ENCODE assay signal across 19 cellular contexts in genomic region chr1:151860504-151861187, GRCh38. TPM values are rescaled to one million over a fixed set of nuclear protein-coding genes. Genes with fewer than 3 reads are reported as not detected.
DNase-seq lines count a peak whose midpoint lies in the region; ATAC-seq and TF ChIP-seq lines count a peak whose summit lies in the region.
"Had no signal": no experiment of that assay in that cellular context is flagged by ENCODE, and none has a peak within 500 bp of the region (broad histone marks: within the 10 kb centered on the region; RNA-seq: fewer than 3 reads in every experiment).

No MANE protein-coding gene starts in this region.

- peak; percentile 93 for ATAC-seq in GM23338
- peak; percentile 89 for ATAC-seq in WTC11
- no peak for ATAC-seq in stimulated activated memory B cell treated with anti-CD40 and anti-IgM and Interleukin-4, amounts not matched to agents 10 μg/mL and 1 μg/mL and 100 μg/mL, for 72 hours

- H3K4me1 Mint-ChIP-seq in GM23338 (peaks cover 23% of the 10 kb centered on the region), WTC11 (peaks cover 21% of the 10 kb centered on the region)
- H3K4me1 Mint-ChIP-seq in stimulated activated memory B cell treated with anti-CD40 and anti-IgM and Interleukin-4, amounts not matched to agents 10 μg/mL and 1 μg/mL and 100 μg/mL, for 72 hours, result peaks cover 17% of the 10 kb centered on the region

- H3K9me3 Mint-ChIP-seq in GM23338, result no peaks in the 10 kb centered on the region; the same call in 2 of the 3 replicates
- H3K9me3 Mint-ChIP-seq in WTC11, result no peaks in the 10 kb centered on the region
- H3K9me3 Mint-ChIP-seq in stimulated activated memory B cell treated with anti-CD40 and anti-IgM and Interleukin-4, amounts not matched to agents 10 μg/mL and 1 μg/mL and 100 μg/mL, for 72 hours, result no peaks in the 10 kb centered on the region
- H3K9me3 Mint-ChIP-seq: CD4-positive, alpha-beta memory T cell; HFFc6 had no signal

- H3K4me3 Mint-ChIP-seq in GM23338, result peak overlapping the region; percentile 16; the same call in 2 of the 3 replicates
- H3K4me3 Mint-ChIP-seq in WTC11, result no peak overlapping the region
- H3K4me3 Mint-ChIP-seq in stimulated activated memory B cell treated with anti-CD40 and anti-IgM and Interleukin-4, amounts not matched to agents 10 μg/mL and 1 μg/mL and 100 μg/mL, for 72 hours, result no peak overlapping the region
- H3K4me3 Mint-ChIP-seq: CD4-positive, alpha-beta memory T cell; HFFc6 had no signal

- H3K36me3 Mint-ChIP-seq in GM23338 (ENCODE audit: low read depth), result no peaks in the 10 kb centered on the region
- H3K36me3 Mint-ChIP-seq in WTC11, result no peaks in the 10 kb centered on the region
- H3K36me3 Mint-ChIP-seq in stimulated activated memory B cell treated with anti-CD40 and anti-IgM and Interleukin-4, amounts not matched to agents 10 μg/mL and 1 μg/mL and 100 μg/mL, for 72 hours, result no peaks in the 10 kb centered on the region
- H3K36me3 Mint-ChIP-seq: CD4-positive, alpha-beta memory T cell had no signal

- H3K36me3 ChIP-seq in GM23338 (ENCODE audit: insufficient read depth), result no peaks in the 10 kb centered on the region; the same call in 1 of the 2 replicates
- H3K36me3 ChIP-seq in iPS-20b (ENCODE audit: insufficient read depth, low read depth, low read length), result no peaks in the 10 kb centered on the region

- H2AFZ ChIP-seq in GM23338, result no peak overlapping the region

- H3K27ac ChIP-seq in GM23338 (ENCODE audit: low read depth), result no peak overlapping the region
- H3K27ac ChIP-seq in iPS-20b (ENCODE audit: low read length), result no peak overlapping the region
- H3K27ac ChIP-seq: KMS-11 had no signal

- no peaks in the 10 kb centered on the region for H3F3A ChIP-seq in GM23338 (replicated peaks; ENCODE audit: low read depth)

- H3K9me3 ChIP-seq in iPS-20b (ENCODE audit: insufficient read depth, low read depth, low read length), result no peaks in the 10 kb centered on the region

- H3K4me3 ChIP-seq in GM23338, result no peak overlapping the region
- peak overlapping the region; percentile 30; the same call in 1 of the 2 replicates for H3K4me3 ChIP-seq in iPS-20b (ENCODE audit: low read length)

- H3K27ac Mint-ChIP-seq in GM23338 (no peak overlapping the region), WTC11 (no peak overlapping the region)
- H3K27ac Mint-ChIP-seq in stimulated activated memory B cell treated with anti-CD40 and anti-IgM and Interleukin-4, amounts not matched to agents 10 μg/mL and 1 μg/mL and 100 μg/mL, for 72 hours, result peak overlapping the region; percentile 71
- H3K27ac Mint-ChIP-seq: HFFc6 had no signal

- no peak overlapping the region for H3K9ac ChIP-seq in iPS-20b (ENCODE audit: low read depth, low read length)
- H3K9ac ChIP-seq: KMS-11 had no signal

- no peak for TF ChIP-seq CTCF in GM23338 (conservative IDR thresholded peaks at IDR 0.05; ENCODE audit: low read depth in 2 of 2)
- no peak for TF ChIP-seq CTCF in WTC11 (IDR thresholded peaks at IDR 0.05)

- CTCF ChIA-PET in WTC11 (lab: Charles Lee), result interaction anchor here (1.0 kb wide), 1 partner anchor 21 kb away, joined by 3 read pairs; the partner anchor contains the start of gene C2CD4D

- H3K4me1 ChIP-seq in GM23338 (ENCODE audit: insufficient read depth) (peaks cover 5% of the 10 kb centered on the region; the same call in 1 of the 2 replicates), iPS-20b (ENCODE audit: insufficient read depth, low read length) (peaks cover 13% of the 10 kb centered on the region; the same call in 1 of the 2 replicates)

- DNase-seq in GM23338 (ENCODE audit: low spot score) (peak; percentile 87), WTC11 (ENCODE audit: low spot score) (peak; percentile 35), hippocampal formation (lab: John Stamatoyannopoulos, UW) (no peak)
- DNase-seq in activated CD4-positive, alpha-beta T cell treated with anti-CD3 and anti-CD28 coated beads, Interleukin-2, amount 50 U/mL, for 4 hours, result no peak
- no peak for DNase-seq in stimulated activated naive CD4-positive, alpha-beta T cell (lab: John Stamatoyannopoulos, UW)
- DNase-seq: AML-193; CD4-positive, alpha-beta memory T cell; DMS79; HFFc6; NCI-H1092; NCI-H1694; NCI-H2171; NCI-H774; SHP77 treated with DMSO at 0.1 percent for 48 hours had no signal

- POLR2A ChIA-PET in WTC11 (lab: Charles Lee), result interaction anchor here (0.6 kb wide), 1 partner anchor 20 kb away, joined by 3 read pairs; no protein-coding TSS in a partner anchor

- no peaks in the 10 kb centered on the region for H3K79me2 ChIP-seq in GM23338 (replicated peaks; ENCODE audit: insufficient read depth)

- H3K27me3 ChIP-seq in GM23338 (ENCODE audit: insufficient read depth) (peaks cover 85% of the 10 kb centered on the region), iPS-20b (ENCODE audit: insufficient read depth, low read length) (peaks cover 82% of the 10 kb centered on the region)

- H3K9me2 ChIP-seq in GM23338 (ENCODE audit: insufficient read depth), result no peaks in the 10 kb centered on the region

- H4K20me1 ChIP-seq in GM23338 (replicated peaks; ENCODE audit: insufficient read depth), result no peaks in the 10 kb centered on the region; the same call in 1 of the 2 replicates

- H3K4me2 ChIP-seq in GM23338, result peak overlapping the region; percentile 52
- H3K4me2 ChIP-seq: KMS-11 had no signal

- H3K27me3 Mint-ChIP-seq in GM23338 (ENCODE audit: insufficient read depth, low read depth, poor library complexity) (peaks cover 64% of the 10 kb centered on the region), WTC11 (ENCODE audit: low read depth) (peaks cover 94% of the 10 kb centered on the region)
- peaks cover 9% of the 10 kb centered on the region for H3K27me3 Mint-ChIP-seq in stimulated activated memory B cell treated with anti-CD40 and anti-IgM and Interleukin-4, amounts not matched to agents 10 μg/mL and 1 μg/mL and 100 μg/mL, for 72 hours

TF ChIP-seq in WTC11, 78 proteins besides CTCF, POLR2A, EP300 and RAD21:
- no peak for TF ChIP-seq NFYB (CRISPR knock-in tag; conservative IDR thresholded peaks at IDR 0.05; ENCODE audit: low read depth)
- TF ChIP-seq, protein P1, sequence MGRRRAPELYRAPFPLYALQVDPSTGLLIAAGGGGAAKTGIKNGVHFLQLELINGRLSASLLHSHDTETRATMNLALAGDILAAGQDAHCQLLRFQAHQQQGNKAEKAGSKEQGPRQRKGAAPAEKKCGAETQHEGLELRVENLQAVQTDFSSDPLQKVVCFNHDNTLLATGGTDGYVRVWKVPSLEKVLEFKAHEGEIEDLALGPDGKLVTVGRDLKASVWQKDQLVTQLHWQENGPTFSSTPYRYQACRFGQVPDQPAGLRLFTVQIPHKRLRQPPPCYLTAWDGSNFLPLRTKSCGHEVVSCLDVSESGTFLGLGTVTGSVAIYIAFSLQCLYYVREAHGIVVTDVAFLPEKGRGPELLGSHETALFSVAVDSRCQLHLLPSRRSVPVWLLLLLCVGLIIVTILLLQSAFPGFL (CRISPR knock-in tag; IDR thresholded peaks at IDR 0.05; ENCODE audit: borderline replicate concordance), result no peak
- TF ChIP-seq, protein P2, sequence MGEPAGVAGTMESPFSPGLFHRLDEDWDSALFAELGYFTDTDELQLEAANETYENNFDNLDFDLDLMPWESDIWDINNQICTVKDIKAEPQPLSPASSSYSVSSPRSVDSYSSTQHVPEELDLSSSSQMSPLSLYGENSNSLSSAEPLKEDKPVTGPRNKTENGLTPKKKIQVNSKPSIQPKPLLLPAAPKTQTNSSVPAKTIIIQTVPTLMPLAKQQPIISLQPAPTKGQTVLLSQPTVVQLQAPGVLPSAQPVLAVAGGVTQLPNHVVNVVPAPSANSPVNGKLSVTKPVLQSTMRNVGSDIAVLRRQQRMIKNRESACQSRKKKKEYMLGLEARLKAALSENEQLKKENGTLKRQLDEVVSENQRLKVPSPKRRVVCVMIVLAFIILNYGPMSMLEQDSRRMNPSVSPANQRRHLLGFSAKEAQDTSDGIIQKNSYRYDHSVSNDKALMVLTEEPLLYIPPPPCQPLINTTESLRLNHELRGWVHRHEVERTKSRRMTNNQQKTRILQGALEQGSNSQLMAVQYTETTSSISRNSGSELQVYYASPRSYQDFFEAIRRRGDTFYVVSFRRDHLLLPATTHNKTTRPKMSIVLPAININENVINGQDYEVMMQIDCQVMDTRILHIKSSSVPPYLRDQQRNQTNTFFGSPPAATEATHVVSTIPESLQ (CRISPR knock-in tag; IDR thresholded peaks at IDR 0.05), result no peak
- no peak for TF ChIP-seq NR3C1 (CRISPR knock-in tag; conservative IDR thresholded peaks at IDR 0.05; ENCODE audit: low read depth)
- TF ChIP-seq JUN (CRISPR knock-in tag; IDR thresholded peaks at IDR 0.05), result no peak
- no peak for TF ChIP-seq TEAD1 (CRISPR knock-in tag; IDR thresholded peaks at IDR 0.05)
- TF ChIP-seq ZBTB21 (CRISPR knock-in tag; IDR thresholded peaks at IDR 0.05; ENCODE audit: borderline replicate concordance), result no peak
- no peak for TF ChIP-seq E2F1 (CRISPR knock-in tag; IDR thresholded peaks at IDR 0.05)
- no peak for TF ChIP-seq EMX1 (CRISPR knock-in tag; IDR thresholded peaks at IDR 0.05)
- TF ChIP-seq FOXP1 (CRISPR knock-in tag; IDR thresholded peaks at IDR 0.05; ENCODE audit: borderline replicate concordance), result no peak

RNA-seq across cellular contexts. Expression of gene THEM5, which starts 7.1 kb away (rescaled TPM):
- not detected in 2 replicates for total RNA-seq in GM23338 (2014; rRNA removed; shearing (Covaris generic))
- 0.38 TPM in 1 of 2 replicates, not detected in the other for polyA plus RNA-seq in GM23338 (2016; fragmentation: Nextera tagmentation; extraction: Ambion mirVana)
- total RNA-seq in WTC11 (2021), result not detected in 3 replicates
- total RNA-seq: CD4-positive, alpha-beta memory T cell; HFFc6; MCF 10A; NCI-H460 had no signal

RNA-seq across cellular contexts. Expression of gene C2CD4D, which starts 21.0 kb away (rescaled TPM):
- 0.35 TPM in 1 of 2 replicates, not detected in the other for total RNA-seq in GM23338 (2014; rRNA removed; shearing (Covaris generic))
- polyA plus RNA-seq in GM23338 (2016; fragmentation: Nextera tagmentation; extraction: Ambion mirVana), result 0.82 and 0.92 TPM in 2 replicates
- 0.85 to 2.0 TPM (median 0.94 TPM) in 3 replicates for total RNA-seq in WTC11 (2021)
- total RNA-seq: HFFc6, MCF 10A, NCI-H460 had no signal

RNA-seq across cellular contexts. Expression of gene RORC, which starts 29.0 kb away (rescaled TPM):
- 0.97 and 1.6 TPM in 2 replicates for total RNA-seq in GM23338 (2014; rRNA removed; shearing (Covaris generic))
- 0.26 and 0.29 TPM in 2 replicates for polyA plus RNA-seq in GM23338 (2016; fragmentation: Nextera tagmentation; extraction: Ambion mirVana)
- 0.30 to 0.53 TPM (median 0.44 TPM) in 3 replicates for total RNA-seq in WTC11 (2021)
- total RNA-seq: HFFc6 had no signal

RNA-seq across cellular contexts. Expression of gene THEM4, which starts 48.7 kb away (rescaled TPM):
- total RNA-seq in GM23338 (2014; rRNA removed; shearing (Covaris generic)), result 10.3 and 13.4 TPM in 2 replicates
- 19.5 and 20.4 TPM in 2 replicates for polyA plus RNA-seq in GM23338 (2016; fragmentation: Nextera tagmentation; extraction: Ambion mirVana)
- total RNA-seq in WTC11 (2021), result 8.0 to 10.9 TPM (median 8.8 TPM) in 3 replicates

RNA-seq across cellular contexts. Expression of gene LINGO4, which starts 55.4 kb away (rescaled TPM):
- not detected in 2 replicates for total RNA-seq in GM23338 (2014; rRNA removed; shearing (Covaris generic))
- polyA plus RNA-seq in GM23338 (2016; fragmentation: Nextera tagmentation; extraction: Ambion mirVana), result not detected in 2 replicates
- total RNA-seq in WTC11 (2021), result not detected in 3 replicates
- total RNA-seq: HFFc6, MCF 10A, NCI-H460 had no signal

Comparison
In these comparisons a context has a peak if more than half of its experiments do, and no peak if none do; other contexts are left out.
1. DNase-seq: peak in GM23338 (single experiment) and WTC11 (single experiment); none in hippocampal formation (0 of 2), activated CD4-positive, alpha-beta T cell treated with anti-CD3 and anti-CD28 coated beads, Interleukin-2, amount 50 U/mL, for 4 hours (0 of 2) and stimulated activated naive CD4-positive, alpha-beta T cell (0 of 6).